In genomic region chr13:54241719-54242118, GRCh38 we compare ENCODE assay signal across 18 cellular contexts.
A peak's percentile ranks its signal among the peaks of the same experiment; 100 is the strongest.
DNase-seq lines count a peak whose midpoint lies in the region; FAIRE-seq and TF ChIP-seq lines count a peak whose summit lies in the region.
"Had no signal": no experiment of that assay in that cellular context is flagged by ENCODE, and none has a peak within 500 bp of the region (broad histone marks: within the 10 kb centered on the region; RNA-seq: fewer than 3 reads in every experiment).

No MANE protein-coding gene starts in this region.

- TF ChIP-seq CTCF in H9 (conservative IDR thresholded peaks at IDR 0.05), result no peak

- H3K56ac ChIP-seq in H9 (ENCODE audit: insufficient read length, low read depth, low read length), result no peak overlapping the region

- no peak overlapping the region for H3K23ac ChIP-seq in H9 (ENCODE audit: insufficient read length, low read depth, low read length)

- no peaks in the 10 kb centered on the region for H3K79me2 ChIP-seq in H9 (ENCODE audit: insufficient read depth, low read length)

- no peak overlapping the region for H3K27ac Mint-ChIP-seq in H9
- H3K27ac Mint-ChIP-seq: activated CD4-positive, alpha-beta T cell treated with anti-CD3 and anti-CD28 coated beads, Interleukin-2, amount 10 ng/mL, durations not matched to agents 24 days and 14 days; activated T-helper 2 cell treated with anti-CD3 and anti-CD28 coated beads, Interferon-gamma antibody, Interleukin-2, Interleukin-4, amounts not matched to agents 10 μg/mL and 5 μg/mL and 100 μg/mL, durations not matched to agents 14 hours and 24 hours and 36 hours; naive thymus-derived CD4-positive, alpha-beta T cell; T-helper 17 cell had no signal

- H3K9me3 Mint-ChIP-seq in H9, result no peaks in the 10 kb centered on the region; a peak in 1 of 5 replicates

- H4K5ac ChIP-seq in H9 (ENCODE audit: insufficient read length, low read depth, low read length), result no peak overlapping the region

- no peak overlapping the region for H4K8ac ChIP-seq in H9 (replicated peaks; ENCODE audit: insufficient read length, low read depth, low read length)

- no peak overlapping the region for H3K27ac ChIP-seq in H9 (ENCODE audit: insufficient read length, low read depth, low read length)
- H3K27ac ChIP-seq: transverse colon had no signal

- H2BK120ac ChIP-seq in H9 (ENCODE audit: low read depth, low read length, poor library complexity, severe bottlenecking), result no peak overlapping the region

- H3K9ac ChIP-seq in H9 (ENCODE audit: extremely low read depth, insufficient read length, low read length), result no peak overlapping the region

- H3K4ac ChIP-seq in H9 (ENCODE audit: low read depth, low read length), result no peak overlapping the region

- no peaks in the 10 kb centered on the region for H3K27me3 ChIP-seq in H9 (ENCODE audit: insufficient read depth, low read length)
- H3K27me3 ChIP-seq: transverse colon had no signal

- H3K9me3 ChIP-seq in H9 (ENCODE audit: control insufficient read depth, low read depth, low read length), result no peaks in the 10 kb centered on the region

- H2BK5ac ChIP-seq in H9 (ENCODE audit: insufficient read length, low read length), result no peak overlapping the region

- no peaks in the 10 kb centered on the region for H3K23me2 ChIP-seq in H9 (ENCODE audit: insufficient read length, low read depth, low read length, poor library complexity, severe bottlenecking)

- peaks cover 4% of the 10 kb centered on the region; the same call in 1 of the 2 replicates for H3K4me1 ChIP-seq in H9 (ENCODE audit: insufficient read depth, low read length)
- H3K4me1 ChIP-seq: transverse colon had no signal

- H3T11ph ChIP-seq in H9 (ENCODE audit: low read length), result no peak overlapping the region

- H2BK15ac ChIP-seq in H9 (ENCODE audit: low read depth, low read length), result no peak overlapping the region

- no peak overlapping the region for H4K91ac ChIP-seq in H9 (ENCODE audit: insufficient read length, low read depth, low read length)

- no peak overlapping the region for H2AK5ac ChIP-seq in H9 (ENCODE audit: insufficient read length, low read length)

- FAIRE-seq in GM12892 (lab: Jason Lieb, UNC), result no peak
- FAIRE-seq: HepG2, RCC 7860 had no signal

- H3K4me3 Mint-ChIP-seq in H9, result no peak overlapping the region
- H3K4me3 Mint-ChIP-seq: activated CD4-positive, alpha-beta T cell treated with anti-CD3 and anti-CD28 coated beads, Interleukin-2, amount 10 ng/mL, durations not matched to agents 24 days and 14 days; naive thymus-derived CD4-positive, alpha-beta T cell; T-helper 17 cell had no signal

- H2BK12ac ChIP-seq in H9 (ENCODE audit: insufficient read length, low read depth, low read length), result no peak overlapping the region

- 0 out of 7 replicates have a peak, but pooled peaks cover 0 to 2% (median 0%) of the 10 kb centered on the region in 3 experiments for H3K36me3 Mint-ChIP-seq in H9 (ENCODE audit: insufficient read depth in 1 of 3, low read depth in 3 of 3)
- H3K36me3 Mint-ChIP-seq: naive thymus-derived CD4-positive, alpha-beta T cell had no signal

- DNase-seq in DMS 273 (lab: John Stamatoyannopoulos, UW; ENCODE audit: unreplicated experiment), result peak; percentile 73
- peak; percentile 67 for DNase-seq in NCI-H1436 (lab: John Stamatoyannopoulos, UW)
- DNase-seq in NCI-H510A (lab: John Stamatoyannopoulos, UW), result peak; percentile 80
- DNase-seq in cerebellar cortex (ENCODE audit: low spot score), result peak; percentile 10
- no peak for DNase-seq in GM12892 (ENCODE audit: insufficient read length)
- no peak for DNase-seq in activated effector memory CD4-positive, alpha-beta T cell treated with Interleukin-2 at 50 U/mL for 16 hours
- no peak for DNase-seq in H9
- no peak for DNase-seq in GDM1 (lab: John Stamatoyannopoulos, UW)
- DNase-seq: activated CD4-positive, alpha-beta T cell treated with anti-CD3 and anti-CD28 coated beads, Interleukin-2, amount 10 ng/mL, durations not matched to agents 24 days and 14 days; anterior cingulate cortex; dermis blood vessel endothelial cell; naive thymus-derived CD4-positive, alpha-beta T cell; stimulated activated CD4-positive, alpha-beta T cell treated with anti-CD3 and anti-CD28 coated beads, Interleukin-1b, Interleukin-23, amount 100 ng/mL, for 48 hours; T-helper 17 cell; transverse colon had no signal

- H3K14ac ChIP-seq in H9 (ENCODE audit: insufficient read depth, low read length), result no peak overlapping the region

- no peak overlapping the region for H3K18ac ChIP-seq in H9 (ENCODE audit: insufficient read length, low read depth, low read length)

- no peak overlapping the region for H3K4me2 ChIP-seq in H9 (ENCODE audit: insufficient read depth, insufficient read length, low read length)

- peaks cover 4 to 10% of the 10 kb centered on the region in 2 experiments; a peak in 3 of 4 replicates for H3K4me1 Mint-ChIP-seq in H9
- H3K4me1 Mint-ChIP-seq: activated CD4-positive, alpha-beta T cell treated with anti-CD3 and anti-CD28 coated beads, Interleukin-2, amount 10 ng/mL, durations not matched to agents 24 days and 14 days; naive thymus-derived CD4-positive, alpha-beta T cell; T-helper 17 cell had no signal

- H2AFZ ChIP-seq in H9 (ENCODE audit: low read length), result no peak overlapping the region

- no peaks in the 10 kb centered on the region for H3K79me1 ChIP-seq in H9 (ENCODE audit: insufficient read depth, low read depth, low read length, poor library complexity, severe bottlenecking)

- no peaks in the 10 kb centered on the region for H3K27me3 Mint-ChIP-seq in H9 (ENCODE audit: low read depth)
- H3K27me3 Mint-ChIP-seq: activated CD4-positive, alpha-beta T cell treated with anti-CD3 and anti-CD28 coated beads, Interleukin-2, amount 10 ng/mL, durations not matched to agents 24 days and 14 days; naive thymus-derived CD4-positive, alpha-beta T cell; T-helper 17 cell had no signal

- H2BK20ac ChIP-seq in H9 (ENCODE audit: low read depth, low read length, poor library complexity, severe bottlenecking), result no peak overlapping the region

- no peaks in the 10 kb centered on the region for H4K20me1 ChIP-seq in H9 (ENCODE audit: control insufficient read depth, insufficient read depth, insufficient read length)

- TF ChIP-seq POLR2A in GM12892 (IDR thresholded peaks at IDR 0.05; ENCODE audit: low read depth, low read length), result no peak

Comparison
In these comparisons a context has a peak if more than half of its experiments do, and no peak if none do; other contexts are left out.
1. DNase-seq: peak in DMS 273 (single experiment), NCI-H1436 (single experiment), NCI-H510A (single experiment) and cerebellar cortex (single experiment); none in GM12892 (single experiment), activated effector memory CD4-positive, alpha-beta T cell treated with Interleukin-2 at 50 U/mL for 16 hours (single experiment), H9 (single experiment) and GDM1 (single experiment).